9 cellular contexts compared by ENCODE assay signal in the genomic region with DNA sequence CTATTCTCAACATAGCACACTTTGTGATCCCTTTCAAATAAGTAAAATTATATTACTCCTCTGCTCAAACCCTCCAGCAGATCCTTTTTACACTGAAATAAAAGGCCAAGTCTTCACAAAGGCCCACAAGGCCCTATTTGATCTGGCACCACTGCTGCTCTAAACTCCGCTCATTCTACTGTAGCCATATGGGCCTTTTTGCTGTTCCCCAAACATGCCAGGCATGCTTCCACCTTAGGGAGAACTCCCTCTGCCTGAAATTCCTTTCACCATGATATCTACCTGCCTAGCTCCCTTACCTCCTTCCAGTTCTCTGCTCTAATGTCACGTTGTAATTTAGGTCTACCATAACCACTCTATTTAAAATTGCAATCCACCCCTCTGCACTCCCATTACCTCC. TPM values are rescaled to one million over a fixed set of nuclear protein-coding genes. Genes with fewer than 3 reads are reported as not detected.
"Had no signal": no experiment of that assay in that cellular context is flagged by ENCODE, and none has a peak within 500 bp of the region (broad histone marks: within the 10 kb centered on the region; RNA-seq: fewer than 3 reads in every experiment).

No MANE protein-coding gene starts in this region.

- ATAC-seq: HCT116, HepG2 had no signal

- H3K9me3 ChIP-seq: HAP-1 had no signal

- H3K4me1 ChIP-seq: HAP-1 had no signal

- H3K36me3 ChIP-seq: HAP-1 had no signal

- H3K4me3 ChIP-seq: GM23248, HAP-1 had no signal

- H3K27ac ChIP-seq: GM23248, HL-60 had no signal

- DNase-seq: GM23248, GOT3, H7, HFFc6, KBM-7 had no signal

RNA-seq across cellular contexts. Expression of gene NRG2, which starts 28.3 kb away (rescaled TPM):
- total RNA-seq: GM23248, HepG2 had no signal
